ENCODE assay signal across 21 cellular contexts in genomic region chr2:117875786-117876185, GRCh38.
"Had no signal": no experiment of that assay in that cellular context is flagged by ENCODE, and none has a peak within 500 bp of the region (broad histone marks: within the 10 kb centered on the region; RNA-seq: fewer than 3 reads in every experiment).

No MANE protein-coding gene starts in this region.

- H3K4me1 Mint-ChIP-seq: neural progenitor cell had no signal

- ATAC-seq: effector memory CD8-positive, alpha-beta T cell; gastroesophageal sphincter; left lobe of liver; natural killer cell treated with Interleukin-12 subunit alpha and Interleukin-12 subunit beta and Interleukin-15 and Interleukin-18, amount 100 ng/mL, for 72 hours; pancreas; right cardiac atrium had no signal

- H3K36me3 Mint-ChIP-seq: neural progenitor cell had no signal

- DNase-seq: effector memory CD8-positive, alpha-beta T cell; esophagus squamous epithelium; foreskin fibroblast; glutamatergic neuron; islet precursor cell; mammary epithelial cell; nucleus accumbens; pancreas; right cardiac atrium; small intestine; stimulated activated CD4-positive, alpha-beta T cell treated with anti-CD3 and anti-CD28 coated beads, Interleukin-12 subunit alpha, Interleukin-12 subunit beta, amount 100 ng/mL, for 4 hours; stimulated activated naive CD4-positive, alpha-beta T cell; stomach; substantia nigra; transverse colon had no signal

- FAIRE-seq: pancreas, small intestine had no signal

- H3K27ac Mint-ChIP-seq: dendritic cell treated with granulocyte-macrophage colony-stimulating factor and Interleukin-4, amounts not matched to agents 40 ng/mL and 50 ng/mL, for 4 days; effector memory CD8-positive, alpha-beta T cell; natural killer cell treated with Interleukin-12 subunit alpha and Interleukin-12 subunit beta and Interleukin-15 and Interleukin-18, amount 100 ng/mL, for 72 hours; neural progenitor cell; progenitor cell of endocrine pancreas had no signal

- H3K9me3 Mint-ChIP-seq: effector memory CD8-positive, alpha-beta T cell; natural killer cell treated with Interleukin-12 subunit alpha and Interleukin-12 subunit beta and Interleukin-15 and Interleukin-18, amount 100 ng/mL, for 72 hours; neural progenitor cell had no signal

- H3K4me3 Mint-ChIP-seq: dendritic cell treated with granulocyte-macrophage colony-stimulating factor and Interleukin-4, amounts not matched to agents 40 ng/mL and 50 ng/mL, for 4 days; effector memory CD8-positive, alpha-beta T cell; natural killer cell treated with Interleukin-12 subunit alpha and Interleukin-12 subunit beta and Interleukin-15 and Interleukin-18, amount 100 ng/mL, for 72 hours; neural progenitor cell had no signal
